8 cellular contexts compared by ENCODE assay signal in genomic region chr1:68120136-68120791, GRCh38.
A peak's percentile ranks its signal among the peaks of the same experiment; 100 is the strongest.
DNase-seq lines count a peak whose midpoint lies in the region; FAIRE-seq and TF ChIP-seq lines count a peak whose summit lies in the region.

No MANE protein-coding gene starts in this region.

- H3K27ac ChIP-seq in 22Rv1, result no peak overlapping the region
- H3K27ac ChIP-seq in RWPE1, result no peak overlapping the region

- DNase-seq in H4 (ENCODE audit: low spot score), result peak; percentile 87
- DNase-seq in LHCN-M2 (ENCODE audit: low read depth), result peak; percentile 74
- peak; percentile 59 for DNase-seq in RWPE1 (ENCODE audit: low spot score)
- peak; percentile 61 to 74 for DNase-seq in dermis microvascular lymphatic vessel endothelial cell (ENCODE audit: low read depth in 2 of 2)
- DNase-seq in medulla oblongata (ENCODE audit: extremely low spot score), result peak; percentile 92
- DNase-seq in type B pancreatic cell (ENCODE audit: extremely low spot score, unreplicated experiment), result no peak

- peaks cover 13% of the 10 kb centered on the region for H3K36me3 Mint-ChIP-seq in type B pancreatic cell

- H3K9me3 Mint-ChIP-seq in type B pancreatic cell, result no peaks in the 10 kb centered on the region

- FAIRE-seq in G401.6 (lab: Jason Lieb, UNC), result peak; percentile 96

- H3K27ac Mint-ChIP-seq in type B pancreatic cell, result peak overlapping the region; percentile 38

- H3K27me3 Mint-ChIP-seq in type B pancreatic cell, result no peaks in the 10 kb centered on the region

- H3K4me3 Mint-ChIP-seq in type B pancreatic cell, result no peak overlapping the region

- POLR2A ChIA-PET in RWPE1 (lab: Yijun Ruan, JAX; ENCODE audit: low non-redundant PET), result interaction anchor here (0.6 to 0.9 kb wide), 2 partner anchors 31 to 112 kb away, joined by 3 to 4 read pairs; partner anchors contain the start of gene WLS

- CTCF ChIA-PET in RWPE1 (lab: Yijun Ruan, JAX), result interaction anchor here (0.6 to 2.9 kb wide), 25 partner anchors 9 to 788 kb away, joined by 3 to 46 read pairs (median 3); partner anchors contain the start of gene WLS

- H3K4me1 Mint-ChIP-seq in type B pancreatic cell (ENCODE audit: unreplicated experiment), result peaks cover 12% of the 10 kb centered on the region

- peak; percentile 80 for TF ChIP-seq CTCF in 22Rv1 (IDR thresholded peaks at IDR 0.05)
- peak; percentile 81 for TF ChIP-seq CTCF in RWPE1 (conservative IDR thresholded peaks at IDR 0.05; ENCODE audit: low read depth)
- peak; percentile 88 for TF ChIP-seq CTCF in type B pancreatic cell (conservative IDR thresholded peaks at IDR 0.05)
